25 cellular contexts compared by ENCODE assay signal in the genomic region with DNA sequence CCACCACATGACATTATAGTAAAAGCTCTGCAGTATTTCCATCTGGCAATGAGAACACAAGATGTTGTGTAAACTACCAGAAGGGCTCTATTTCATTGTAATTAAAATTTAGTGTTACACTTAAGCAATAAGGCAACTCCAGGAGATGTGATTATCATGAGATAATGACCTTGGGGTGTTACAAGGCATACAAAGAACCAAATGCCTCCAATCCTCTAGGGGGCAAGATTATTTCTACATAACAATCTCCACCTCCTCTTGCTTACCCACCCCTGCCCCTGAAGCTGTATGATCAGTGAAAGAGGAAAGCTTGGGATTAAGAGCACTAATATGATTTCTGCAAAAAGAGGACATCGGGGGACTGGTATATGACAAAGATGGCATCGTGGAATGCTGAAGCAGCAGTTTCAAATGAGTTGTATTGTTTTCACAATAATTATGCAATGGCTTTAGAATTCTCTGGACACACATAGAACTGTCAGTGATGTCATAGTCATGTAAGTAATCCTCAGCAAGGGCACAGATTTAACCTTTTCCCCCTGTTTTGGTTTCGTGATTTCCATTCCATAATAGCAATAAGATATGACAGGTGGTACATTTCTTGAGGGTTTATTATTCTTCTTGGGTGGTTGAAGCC.
DNase-seq lines count a peak whose midpoint lies in the region; ATAC-seq and TF ChIP-seq lines count a peak whose summit lies in the region.
"Had no signal": no experiment of that assay in that cellular context is flagged by ENCODE, and none has a peak within 500 bp of the region (broad histone marks: within the 10 kb centered on the region; RNA-seq: fewer than 3 reads in every experiment).

No MANE protein-coding gene starts in this region.

- no peaks in the 10 kb centered on the region for H4K20me1 ChIP-seq in GM23338 (replicated peaks; ENCODE audit: insufficient read depth)

- peak overlapping the region; percentile 52 for H3K4me2 ChIP-seq in GM23338

- H3K4me1 ChIP-seq in GM23338 (ENCODE audit: insufficient read depth) = peaks cover 17% of the 10 kb centered on the region
- H3K4me1 ChIP-seq: adrenal gland, heart left ventricle, left ventricle myocardium inferior had no signal

- H3K79me2 ChIP-seq in GM23338 (replicated peaks; ENCODE audit: insufficient read depth) = no peaks in the 10 kb centered on the region

- H3F3A ChIP-seq in GM23338 (replicated peaks; ENCODE audit: low read depth) = no peaks in the 10 kb centered on the region

- H3K27me3 Mint-ChIP-seq in GM23338 (ENCODE audit: insufficient read depth, low read depth, poor library complexity) = no peaks in the 10 kb centered on the region
- no peaks in the 10 kb centered on the region for H3K27me3 Mint-ChIP-seq in activated T-helper 2 cell treated with anti-CD3 and anti-CD28 coated beads, Interferon-gamma antibody, Interleukin-2, Interleukin-4, amounts not matched to agents 10 μg/mL and 5 μg/mL and 100 μg/mL, durations not matched to agents 14 hours and 24 hours and 36 hours (ENCODE audit: low read depth)

- DNase-seq in GM23338 (ENCODE audit: low spot score) (peak; percentile 43), LHCN-M2 (ENCODE audit: low read depth) (peak; percentile 33), choroid plexus epithelial cell (ENCODE audit: low read depth) (peak; percentile 11), left kidney (ENCODE audit: low read depth, low spot score) (peak; percentile 39), caudate nucleus (lab: John Stamatoyannopoulos, UW) (no peak)
- no peak for DNase-seq in activated T-helper 2 cell treated with anti-CD3 and anti-CD28 coated beads, Interferon-gamma antibody, Interleukin-2, Interleukin-4, amounts not matched to agents 10 μg/mL and 5 μg/mL and 100 μg/mL, durations not matched to agents 14 hours and 24 hours and 36 hours (ENCODE audit: low spot score)
- DNase-seq: activated CD4-positive, alpha-beta T cell treated with anti-CD3 and anti-CD28 coated beads for 48 hours; activated CD8-positive, alpha-beta memory T cell treated with anti-CD3 and anti-CD28 coated beads for 24 hours; activated T-cell treated with anti-CD3 and anti-CD28 coated beads, Interleukin-2, amount 50 U/mL, for 1 hour; adrenal gland; brain microvascular endothelial cell; erythroblast; heart left ventricle; left ventricle myocardium inferior; MV-4-11; NCI-H1694 treated with DMSO at 0.1 percent for 48 hours; NCI-H446; Right ventricle myocardium superior; stimulated activated CD4-positive, alpha-beta T cell treated with anti-CD3 and anti-CD28 coated beads, Interleukin-4, amount 100 ng/mL, for 24 hours; trophoblast cell had no signal

- no peaks in the 10 kb centered on the region for H3K36me3 Mint-ChIP-seq in GM23338 (ENCODE audit: low read depth)
- H3K36me3 Mint-ChIP-seq in activated T-helper 2 cell treated with anti-CD3 and anti-CD28 coated beads, Interferon-gamma antibody, Interleukin-2, Interleukin-4, amounts not matched to agents 10 μg/mL and 5 μg/mL and 100 μg/mL, durations not matched to agents 14 hours and 24 hours and 36 hours (ENCODE audit: low read depth) = no peaks in the 10 kb centered on the region
- H3K36me3 Mint-ChIP-seq: stimulated activated effector memory CD8-positive, alpha-beta T cell treated with anti-CD3 and anti-CD28 coated beads, Interleukin-12 subunit alpha, Interleukin-12 subunit beta, amount 100 ng/mL, for 72 hours had no signal

- no peaks in the 10 kb centered on the region for H3K9me3 Mint-ChIP-seq in GM23338
- no peaks in the 10 kb centered on the region for H3K9me3 Mint-ChIP-seq in activated T-helper 2 cell treated with anti-CD3 and anti-CD28 coated beads, Interferon-gamma antibody, Interleukin-2, Interleukin-4, amounts not matched to agents 10 μg/mL and 5 μg/mL and 100 μg/mL, durations not matched to agents 14 hours and 24 hours and 36 hours
- H3K9me3 Mint-ChIP-seq: T-helper 2 cell treated with Interferon-gamma antibody and Interleukin-4, amounts not matched to agents 5 μg/mL and 100 μg/mL, for 36 hours had no signal

- peak; percentile 94 for ATAC-seq in GM23338
- ATAC-seq in activated CD4-positive, CD25-positive, alpha-beta regulatory T cell treated with anti-CD3 and anti-CD28 coated beads, Interleukin-2, amount 50 U/mL, for 24 hours = no peak
- ATAC-seq: heart left ventricle; sciatic nerve; stimulated activated effector memory CD8-positive, alpha-beta T cell treated with anti-CD3 and anti-CD28 coated beads, Interleukin-12 subunit alpha, Interleukin-12 subunit beta, amount 100 ng/mL, for 72 hours had no signal

- H3K4me3 ChIP-seq in GM23338 (no peak overlapping the region), choroid plexus epithelial cell (ENCODE audit: low read depth, low read length) (no peak overlapping the region)
- H3K4me3 ChIP-seq: adrenal gland, heart left ventricle, left ventricle myocardium inferior had no signal

- no peak overlapping the region for H3K4me3 Mint-ChIP-seq in GM23338
- H3K4me3 Mint-ChIP-seq in activated T-helper 2 cell treated with anti-CD3 and anti-CD28 coated beads, Interferon-gamma antibody, Interleukin-2, Interleukin-4, amounts not matched to agents 10 μg/mL and 5 μg/mL and 100 μg/mL, durations not matched to agents 14 hours and 24 hours and 36 hours (ENCODE audit: low read depth) = no peak overlapping the region
- H3K4me3 Mint-ChIP-seq: stimulated activated effector memory CD8-positive, alpha-beta T cell treated with anti-CD3 and anti-CD28 coated beads, Interleukin-12 subunit alpha, Interleukin-12 subunit beta, amount 100 ng/mL, for 72 hours; T-helper 2 cell treated with Interferon-gamma antibody and Interleukin-4, amounts not matched to agents 5 μg/mL and 100 μg/mL, for 36 hours had no signal

- H3K9me2 ChIP-seq in GM23338 (ENCODE audit: insufficient read depth) = no peaks in the 10 kb centered on the region

- peaks cover 20% of the 10 kb centered on the region for H3K4me1 Mint-ChIP-seq in GM23338
- no peaks in the 10 kb centered on the region for H3K4me1 Mint-ChIP-seq in activated T-helper 2 cell treated with anti-CD3 and anti-CD28 coated beads, Interferon-gamma antibody, Interleukin-2, Interleukin-4, amounts not matched to agents 10 μg/mL and 5 μg/mL and 100 μg/mL, durations not matched to agents 14 hours and 24 hours and 36 hours (ENCODE audit: low read depth)
- H3K4me1 Mint-ChIP-seq: stimulated activated effector memory CD8-positive, alpha-beta T cell treated with anti-CD3 and anti-CD28 coated beads, Interleukin-12 subunit alpha, Interleukin-12 subunit beta, amount 100 ng/mL, for 72 hours had no signal

- no peak overlapping the region for H3K27ac Mint-ChIP-seq in GM23338
- no peak overlapping the region for H3K27ac Mint-ChIP-seq in activated T-helper 2 cell treated with anti-CD3 and anti-CD28 coated beads, Interferon-gamma antibody, Interleukin-2, Interleukin-4, amounts not matched to agents 10 μg/mL and 5 μg/mL and 100 μg/mL, durations not matched to agents 14 hours and 24 hours and 36 hours
- H3K27ac Mint-ChIP-seq: stimulated activated effector memory CD8-positive, alpha-beta T cell treated with anti-CD3 and anti-CD28 coated beads, Interleukin-12 subunit alpha, Interleukin-12 subunit beta, amount 100 ng/mL, for 72 hours; T-helper 2 cell treated with Interferon-gamma antibody and Interleukin-4, amounts not matched to agents 5 μg/mL and 100 μg/mL, for 36 hours had no signal

- H3K27me3 ChIP-seq in GM23338 (ENCODE audit: insufficient read depth) = no peaks in the 10 kb centered on the region
- H3K27me3 ChIP-seq: adrenal gland, brain microvascular endothelial cell, heart left ventricle had no signal

- H2AFZ ChIP-seq in GM23338 = no peak overlapping the region

- TF ChIP-seq CTCF in GM23338 (conservative IDR thresholded peaks at IDR 0.05; ENCODE audit: low read depth in 2 of 2) = 0 out of 4 replicates have a peak, but pooled peaks of 1 of the 2 experiments have one; percentile 1
- TF ChIP-seq CTCF in choroid plexus epithelial cell (conservative IDR thresholded peaks at IDR 0.05; ENCODE audit: low read depth, low read length) = no peak

- intact Hi-C loops in activated T-helper 2 cell treated with anti-CD3 and anti-CD28 coated beads, Interferon-gamma antibody, Interleukin-2, Interleukin-4, amounts not matched to agents 10 μg/mL and 5 μg/mL and 100 μg/mL, durations not matched to agents 14 hours and 24 hours and 36 hours (cut with micrococcal nuclease) = no loop called here

- no peaks in the 10 kb centered on the region for H3K36me3 ChIP-seq in GM23338 (ENCODE audit: insufficient read depth)
- H3K36me3 ChIP-seq: adrenal gland, brain microvascular endothelial cell, heart left ventricle, left ventricle myocardium inferior had no signal

- H3K27ac ChIP-seq in GM23338 (ENCODE audit: low read depth) = no peak overlapping the region
- no peak overlapping the region for H3K27ac ChIP-seq in caudate nucleus (ENCODE audit: low read depth, low read length)
- H3K27ac ChIP-seq: adrenal gland, brain microvascular endothelial cell, C4-2B, heart left ventricle, left ventricle myocardium inferior had no signal

TF ChIP-seq in GM23338, 12 proteins besides CTCF, POLR2A, EP300 and RAD21:
- no peak for TF ChIP-seq EZH2phosphoT487 (IDR thresholded peaks at IDR 0.05; ENCODE audit: unreplicated experiment)
- TF ChIP-seq ZNF331 (CRISPR knock-in tag; IDR thresholded peaks at IDR 0.05; ENCODE audit: low read depth) = no peak

Comparison
In these comparisons a context has a peak if more than half of its experiments do, and no peak if none do; other contexts are left out.
1. DNase-seq: peak in GM23338 (single experiment), LHCN-M2 (single experiment), choroid plexus epithelial cell (single experiment) and left kidney (single experiment); none in activated T-helper 2 cell treated with anti-CD3 and anti-CD28 coated beads, Interferon-gamma antibody, Interleukin-2, Interleukin-4, amounts not matched to agents 10 μg/mL and 5 μg/mL and 100 μg/mL, durations not matched to agents 14 hours and 24 hours and 36 hours (single experiment) and caudate nucleus (0 of 61).